ENCODE assay signal across 13 cellular contexts in the genomic region with DNA sequence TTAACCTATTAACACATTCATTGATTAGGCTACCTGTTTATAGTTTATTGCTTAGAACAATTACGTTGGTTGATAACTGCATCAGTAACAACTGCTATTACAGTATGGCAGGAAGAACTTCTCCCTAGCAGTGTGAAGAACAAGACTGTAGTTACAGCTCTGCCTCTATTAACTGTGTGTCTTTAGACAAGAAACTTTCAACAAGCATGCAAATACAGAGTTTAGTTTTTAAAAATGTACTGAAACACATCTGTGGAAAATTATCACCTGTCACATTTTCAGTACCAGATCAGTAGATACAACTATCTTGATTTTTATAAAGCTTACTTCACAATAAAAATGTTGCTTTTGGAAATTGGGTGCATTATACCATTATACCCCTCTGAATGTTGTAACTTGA. TPM values are rescaled to one million over a fixed set of nuclear protein-coding genes. Genes with fewer than 3 reads are reported as not detected.
DNase-seq lines count a peak whose midpoint lies in the region; ATAC-seq and TF ChIP-seq lines count a peak whose summit lies in the region.
"Had no signal": no experiment of that assay in that cellular context is flagged by ENCODE, and none has a peak within 500 bp of the region (broad histone marks: within the 10 kb centered on the region; RNA-seq: fewer than 3 reads in every experiment).

No MANE protein-coding gene starts in this region.

- no peaks in the 10 kb centered on the region for H3K27me3 ChIP-seq in OCI-LY3 (ENCODE audit: low read depth, low read length)
- H3K27me3 ChIP-seq in ascending aorta = no peaks in the 10 kb centered on the region

- no peak overlapping the region for H3K9ac ChIP-seq in OCI-LY3 (ENCODE audit: low read length)

- H3K4me3 ChIP-seq in OCI-LY3 (ENCODE audit: low read length) (no peak overlapping the region), ascending aorta (no peak overlapping the region)

- H3K4me2 ChIP-seq in OCI-LY3 (ENCODE audit: low read length) = peak overlapping the region; percentile 14

- H3K4me1 ChIP-seq in OCI-LY3 (ENCODE audit: low read length) (peaks cover 23% of the 10 kb centered on the region), ascending aorta (peaks cover 3 to 40% of the 10 kb centered on the region in 2 donors)

- H3K27ac ChIP-seq in OCI-LY3 (ENCODE audit: low read length) = no peak overlapping the region
- H3K27ac ChIP-seq in ascending aorta = no peak overlapping the region

- intact Hi-C loops in ascending aorta (cut with DNase I) = no loop called here

- H4K20me1 ChIP-seq in OCI-LY3 (ENCODE audit: insufficient read depth, low read length) = peaks cover 8% of the 10 kb centered on the region; the same call in 1 of the 2 replicates

- ATAC-seq in GM18867 (IDR thresholded peaks at IDR 0.05; ENCODE audit: unreplicated experiment) (peak; percentile 76), GM21515 (IDR thresholded peaks at IDR 0.05; ENCODE audit: unreplicated experiment) (peak; percentile 72), HG02943 (IDR thresholded peaks at IDR 0.05; ENCODE audit: low read depth, unreplicated experiment) (peak; percentile 60), HG03159 (IDR thresholded peaks at IDR 0.05; ENCODE audit: unreplicated experiment) (no peak)

- DNase-seq in NCI-H510A treated with DMSO at 0.1 percent for 48 hours (lab: John Stamatoyannopoulos, UW) (no peak), ascending aorta (ENCODE audit: low spot score in 2 of 2) (no peak), T-helper 9 cell (no peak)
- DNase-seq: activated T-cell treated with anti-CD3 and anti-CD28 coated beads, Interleukin-2, amount 50 U/mL, for 1 hour; amniotic stem cell; DND-41; KG1; posterior cingulate gyrus had no signal

- H3K9me3 ChIP-seq in OCI-LY3 (ENCODE audit: insufficient read depth, low read length) = no peaks in the 10 kb centered on the region
- H3K9me3 ChIP-seq in ascending aorta = no peaks in the 10 kb centered on the region

- no peaks in the 10 kb centered on the region for H3K36me3 ChIP-seq in OCI-LY3 (replicated peaks; ENCODE audit: low read depth, low read length)
- H3K36me3 ChIP-seq in ascending aorta = peaks cover 0 to 3% of the 10 kb centered on the region in 2 donors

- no peak for TF ChIP-seq CTCF in OCI-LY3 (IDR thresholded peaks at IDR 0.05; ENCODE audit: low read depth, low read length)
- no peak for TF ChIP-seq CTCF in ascending aorta (IDR thresholded peaks at IDR 0.05)

- H2AFZ ChIP-seq in OCI-LY3 (ENCODE audit: low read depth, low read length) = no peak overlapping the region

- H3K79me2 ChIP-seq in OCI-LY3 (ENCODE audit: low read length) = peaks cover 60% of the 10 kb centered on the region

RNA-seq across cellular contexts. Expression of gene ELL2, which starts 22.2 kb away (rescaled TPM):
- 26.0 TPM for total RNA-seq in ascending aorta
